9 cellular contexts compared by ENCODE assay signal in the genomic region with DNA sequence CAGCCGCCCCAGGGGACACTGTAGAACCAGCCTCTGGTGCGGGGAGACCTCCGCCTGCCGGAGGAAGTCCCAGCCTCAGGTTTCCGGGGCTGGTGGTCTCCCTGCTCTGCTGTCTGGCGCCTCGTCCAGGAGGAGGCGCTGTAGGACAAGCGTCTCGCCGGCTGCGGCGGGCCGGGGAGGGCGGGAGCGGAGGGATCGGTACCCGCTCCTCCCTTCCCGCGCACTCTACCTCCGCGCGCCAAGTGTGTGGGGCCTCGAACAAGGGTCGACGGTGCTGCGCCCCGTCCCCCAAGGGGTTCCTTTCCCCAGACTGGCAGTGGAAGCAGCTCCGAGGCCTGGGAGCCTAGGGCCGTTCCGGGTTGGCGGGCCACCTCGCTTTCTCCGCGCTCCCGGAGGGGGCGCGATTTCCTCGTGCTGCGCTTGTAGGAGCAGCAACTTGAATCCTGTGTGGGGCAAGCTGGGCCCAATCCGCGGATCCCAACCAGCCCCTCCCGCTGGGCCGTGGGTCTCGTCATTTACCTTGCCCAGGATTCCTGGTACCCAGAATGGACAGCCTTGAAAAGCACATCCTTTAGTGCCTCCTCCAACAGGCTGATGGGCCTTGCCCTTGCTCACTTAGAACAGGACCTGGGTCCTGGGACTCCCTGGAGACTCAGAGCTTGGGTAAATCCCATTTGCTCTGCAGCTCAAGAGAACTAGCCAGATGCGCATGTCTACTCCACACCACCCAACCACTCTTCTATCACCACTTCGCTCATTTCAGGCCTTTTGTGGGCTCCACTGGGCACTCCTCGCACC. TPM values are rescaled to one million over a fixed set of nuclear protein-coding genes. Genes with fewer than 3 reads are reported as not detected.
DNase-seq lines count a peak whose midpoint lies in the region; ATAC-seq, FAIRE-seq and TF ChIP-seq lines count a peak whose summit lies in the region.
"Had no signal": no experiment of that assay in that cellular context is flagged by ENCODE, and none has a peak within 500 bp of the region (broad histone marks: within the 10 kb centered on the region; RNA-seq: fewer than 3 reads in every experiment).

No MANE protein-coding gene starts in this region.

- peak; percentile 76 for ATAC-seq in GM19468 (IDR thresholded peaks at IDR 0.05; ENCODE audit: extremely low read depth, unreplicated experiment)
- peak; percentile 97 for ATAC-seq in Right ventricle myocardium superior (ENCODE audit: poor library complexity)
- ATAC-seq in pancreas = peak; percentile 84 to 97 (median 96)
- peak; percentile 89 to 94 for ATAC-seq in upper lobe of left lung (ENCODE audit: low FRiP score in 2 of 2)

- DNase-seq in DMS53 (lab: John Stamatoyannopoulos, UW) = peak; percentile 95
- DNase-seq in HL-60 (ENCODE audit: low read depth in 1 of 2, low spot score in 1 of 2) = peak; percentile 46 to 62
- DNase-seq in RWPE1 (ENCODE audit: low spot score) = peak; percentile 83
- peak; percentile 63 for DNase-seq in activated naive CD4-positive, alpha-beta T cell treated with anti-CD3 and anti-CD28 coated beads, Interleukin-2, amount 50 U/mL, for 16 hours
- peak; percentile 77 for DNase-seq in Right ventricle myocardium superior
- peak; percentile 42 to 89 (median 68) for DNase-seq in pancreas
- peak; percentile 55 to 92 for DNase-seq in upper lobe of left lung

- FAIRE-seq in pancreas (lab: Jason Lieb, UNC) = no peak

- H3K4me3 ChIP-seq in HL-60 (replicated peaks; ENCODE audit: insufficient read depth, low read length) (peak overlapping the region; percentile 32), pancreas (peak overlapping the region in 2 of 4 donors; percentile 33 to 46), upper lobe of left lung (peak overlapping the region in 3 of 4 donors; percentile 29 to 51 (median 44))

- H3K27me3 ChIP-seq in HL-60 (ENCODE audit: insufficient read depth, poor library complexity, severe bottlenecking) (peaks cover 58% of the 10 kb centered on the region), pancreas (peaks cover 0 to 61% (median 12%) of the 10 kb centered on the region in 4 donors), upper lobe of left lung (peaks cover 0 to 64% (median 32%) of the 10 kb centered on the region in 4 donors)

- TF ChIP-seq EP300 in upper lobe of left lung (IDR thresholded peaks at IDR 0.05) = no peak

- H3K36me3 ChIP-seq in pancreas (no peaks in the 10 kb centered on the region), upper lobe of left lung (no peaks in the 10 kb centered on the region)
- H3K36me3 ChIP-seq: neutrophil had no signal

- H3K4me1 ChIP-seq in pancreas = peaks cover 0 to 6% (median 0%) of the 10 kb centered on the region in 3 donors
- peaks cover 20 to 36% (median 23%) of the 10 kb centered on the region in 4 donors for H3K4me1 ChIP-seq in upper lobe of left lung

- intact Hi-C loops in Right ventricle myocardium superior (cut with DNase I) = loop anchor here (2.0 to 5.0 kb wide), 3 partner anchors 317 to 498 kb away; no protein-coding TSS in a partner anchor
- intact Hi-C loops in pancreas (cut with DNase I) = loop anchor here (5.0 to 10.0 kb wide), 3 partner anchors 312 to 504 kb away; no protein-coding TSS in a partner anchor

- H3K27ac ChIP-seq in HL-60 (replicated peaks) (no peak overlapping the region), RWPE1 (peak overlapping the region; percentile 53), pancreas (no peak overlapping the region), upper lobe of left lung (no peak overlapping the region)
- H3K27ac ChIP-seq: neutrophil had no signal

- H3K9me3 ChIP-seq in pancreas (no peaks in the 10 kb centered on the region), upper lobe of left lung (no peaks in the 10 kb centered on the region)
- H3K9me3 ChIP-seq: neutrophil had no signal

- CTCF ChIA-PET in RWPE1 (lab: Yijun Ruan, JAX) = interaction anchor here (0.6 to 3.0 kb wide), 51 partner anchors 10 to 517 kb away, joined by 3 to 38 read pairs (median 4); no protein-coding TSS in a partner anchor

- POLR2A ChIA-PET in RWPE1 (lab: Yijun Ruan, JAX; ENCODE audit: low non-redundant PET) = interaction anchor here (1.3 kb wide), 2 partner anchors 28 to 303 kb away, joined by 3 read pairs; no protein-coding TSS in a partner anchor

- 9 to 10% methylated on average over 37 to 48 of the region's 48 CpGs for whole genome bisulfite sequencing in pancreas, 2 donors
- WGBS in upper lobe of left lung, 2 donors = 13 to 16% methylated on average over 20 to 25 of the region's 48 CpGs

- TF ChIP-seq POLR2A in upper lobe of left lung (IDR thresholded peaks at IDR 0.05) = no peak

- TF ChIP-seq CTCF in HL-60 (IDR thresholded peaks at IDR 0.05; ENCODE audit: insufficient read depth, low read length) (peak; percentile 54), RWPE1 (conservative IDR thresholded peaks at IDR 0.05; ENCODE audit: low read depth) (peak; percentile 95), pancreas (IDR thresholded peaks at IDR 0.05) (peak; percentile 68 to 86 (median 76)), upper lobe of left lung (IDR thresholded peaks at IDR 0.05) (peak; percentile 75 to 96 (median 90))

RNA-seq across cellular contexts. Expression of a gene that starts 10.6 kb away (rescaled TPM):
- total RNA-seq in Right ventricle myocardium superior = not detected
- under 1 TPM in 4 of 6 donors, not detected in 2; 0.13 to 0.31 (median 0.27) TPM for total RNA-seq in pancreas
- 1 to 10 TPM; 1.0 to 1.8 TPM for polyA plus RNA-seq in pancreas
- total RNA-seq in upper lobe of left lung = under 1 TPM in 2 of 6 donors, not detected in 4; 0.79 to 0.81 TPM

RNA-seq across cellular contexts. Expression of a gene that starts 11.2 kb away (rescaled TPM):
- total RNA-seq in Right ventricle myocardium superior (0.32 TPM), pancreas (under 1 TPM; 0.19 to 0.87 (median 0.61) TPM), upper lobe of left lung (1 to 10 TPM in 1 of 6 donors, under 1 TPM in 4, not detected in 1; 0.43 to 2.3 (median 0.74) TPM)
- polyA plus RNA-seq in pancreas = 1 to 10 TPM in 1 of 2 donors, under 1 TPM in 1; 0.61 to 1.5 TPM

RNA-seq across cellular contexts. Expression of a gene that starts 16.4 kb away (rescaled TPM):
- total RNA-seq in Right ventricle myocardium superior = 0.38 TPM
- total RNA-seq in pancreas = under 1 TPM in 5 of 6 donors, not detected in 1; 0.23 to 0.38 (median 0.25) TPM
- under 1 TPM; 0.19 to 0.68 TPM for polyA plus RNA-seq in pancreas
- under 1 TPM in 3 of 6 donors, not detected in 3; 0.49 to 0.57 (median 0.49) TPM for total RNA-seq in upper lobe of left lung

RNA-seq across cellular contexts. Expression of a gene that starts 18.2 kb away (rescaled TPM):
- total RNA-seq in Right ventricle myocardium superior (not detected), pancreas (under 1 TPM in 4 of 6 donors, not detected in 2; 0.12 to 0.47 (median 0.20) TPM), upper lobe of left lung (1 to 10 TPM in 1 of 6 donors, under 1 TPM in 1, not detected in 4; 0.40 to 1.2 TPM)
- polyA plus RNA-seq in pancreas = 1 to 10 TPM in 1 of 2 donors, under 1 TPM in 1; 0.49 to 1.1 TPM

RNA-seq across cellular contexts. Expression of a gene that starts 24.1 kb away (rescaled TPM):
- total RNA-seq in Right ventricle myocardium superior (not detected), pancreas (not detected), upper lobe of left lung (under 1 TPM in 2 of 6 donors, not detected in 4; 0.47 to 0.55 TPM)
- not detected for polyA plus RNA-seq in pancreas
